Comparison of ENCODE assay signal across 1 cellular context in genomic region chr6:143586557-143586956, GRCh38.
TF ChIP-seq lines count a peak whose summit lies in the region.

No MANE protein-coding gene starts in this region.

TF ChIP-seq in K562, 482 proteins besides CTCF, POLR2A, EP300 and RAD21 (continued from another document):
- TF ChIP-seq RFX1 (IDR thresholded peaks at IDR 0.05), result peak; percentile 51
- TF ChIP-seq LEF1 (IDR thresholded peaks at IDR 0.05), result no peak
